In genomic region chr15:83443076-83443847, GRCh38 we compare ENCODE assay signal across 18 cellular contexts. TPM values are rescaled to one million over a fixed set of nuclear protein-coding genes. Genes with fewer than 3 reads are reported as not detected.
DNase-seq lines count a peak whose midpoint lies in the region; ATAC-seq, FAIRE-seq and TF ChIP-seq lines count a peak whose summit lies in the region.
"Had no signal": no experiment of that assay in that cellular context is flagged by ENCODE, and none has a peak within 500 bp of the region (broad histone marks: within the 10 kb centered on the region; RNA-seq: fewer than 3 reads in every experiment).

No MANE protein-coding gene starts in this region.

- POLR2A ChIA-PET in HepG2 (lab: Yijun Ruan, JAX), result no interaction called here

- H3K9me3 Mint-ChIP-seq in activated T-cell treated with anti-CD3 and anti-CD28 coated beads, Interleukin-2, amount 50 U/mL, for 72 hours, result no peaks in the 10 kb centered on the region
- H3K9me3 Mint-ChIP-seq: H9 had no signal

- H3K36me3 ChIP-seq in HepG2 (replicated peaks in 1 of 2; ENCODE audit: control insufficient read depth in 1 of 2, insufficient read depth in 2 of 2, low read length in 2 of 2) (no peaks in the 10 kb centered on the region), right lobe of liver (no peaks in the 10 kb centered on the region)
- H3K36me3 ChIP-seq: BLaER1 had no signal

- CTCF ChIA-PET in HepG2 (lab: Yijun Ruan, JAX; ENCODE audit: low intra/inter-chr PET ratio, low total read pairs), result no interaction called here

- no peak overlapping the region for H3K4me2 ChIP-seq in HepG2 (ENCODE audit: low read depth, low read length)
- H3K4me2 ChIP-seq: BLaER1 had no signal

- no peaks in the 10 kb centered on the region for H3K79me2 ChIP-seq in HepG2 (ENCODE audit: insufficient read depth, low read length)

- no peaks in the 10 kb centered on the region for H3K4me1 ChIP-seq in HepG2 (ENCODE audit: insufficient read depth, low read length)
- H3K4me1 ChIP-seq in right lobe of liver, result peaks cover 0 to 8% (median 0%) of the 10 kb centered on the region in 4 donors

- no peaks in the 10 kb centered on the region for H3K36me3 Mint-ChIP-seq in activated T-cell treated with anti-CD3 and anti-CD28 coated beads, Interleukin-2, amount 50 U/mL, for 72 hours (ENCODE audit: insufficient read depth in 2 of 2)
- H3K36me3 Mint-ChIP-seq: CD14-positive monocyte; CD4-positive, alpha-beta memory T cell had no signal

- no peak overlapping the region for H3K9ac ChIP-seq in HepG2 (ENCODE audit: insufficient read depth, low read depth, low read length)
- H3K9ac ChIP-seq: BLaER1 had no signal

- in situ Hi-C loops in HepG2 (cut with HindIII; ENCODE audit: extremely low pct_ligation_motif_present, low pct_unique_long_range_greater_than_20kb), result no loop called here

- ATAC-seq in HepG2, result no peak
- no peak for ATAC-seq in right lobe of liver
- no peak for ATAC-seq in activated T-cell treated with anti-CD3 and anti-CD28 coated beads, Interleukin-2, amount 50 U/mL, for 72 hours (replicated peaks in 1 of 2)
- ATAC-seq in HG03039 (IDR thresholded peaks at IDR 0.05; ENCODE audit: unreplicated experiment), result no peak
- ATAC-seq: GM12878 had no signal

- no peak for FAIRE-seq in HepG2 (lab: Jason Lieb, UNC)
- FAIRE-seq: GM12878, H1 had no signal

- H3K4me3 Mint-ChIP-seq in activated T-cell treated with anti-CD3 and anti-CD28 coated beads, Interleukin-2, amount 50 U/mL, for 72 hours, result no peak overlapping the region
- H3K4me3 Mint-ChIP-seq: CD4-positive, alpha-beta memory T cell; H9 had no signal

- H3K27me3 Mint-ChIP-seq in activated T-cell treated with anti-CD3 and anti-CD28 coated beads, Interleukin-2, amount 50 U/mL, for 72 hours (ENCODE audit: low read depth), result peaks cover 54% of the 10 kb centered on the region

- no TSS peak for BruUV-seq in HepG2 (replicated peaks; lab: Mats Ljungman, UMichigan)

- TF ChIP-seq EP300 in HepG2 (IDR thresholded peaks at IDR 0.05; ENCODE audit: low read depth in 2 of 2, low read length in 2 of 2) (no peak), HepG2 (CRISPR knock-in tag; IDR thresholded peaks at IDR 0.05; ENCODE audit: borderline replicate concordance) (no peak)

- H2AFZ ChIP-seq in HepG2 (ENCODE audit: low read length), result no peak overlapping the region

- H3K9me3 ChIP-seq in HepG2 (ENCODE audit: low read length), result no peaks in the 10 kb centered on the region
- H3K9me3 ChIP-seq in right lobe of liver, result no peaks in the 10 kb centered on the region

- WGBS in HepG2 (ENCODE audit: low lambda C conversion rate), result 13% methylated on average over 5 of the region's 5 CpGs
- WGBS in right lobe of liver (ENCODE audit: insufficient coverage, low coverage, low lambda C conversion rate, missing lambda C conversion rate), result 77% methylated on average over 5 of the region's 5 CpGs

- no peak for TF ChIP-seq CTCF in HepG2 (CRISPR knock-in tag; IDR thresholded peaks at IDR 0.05)
- TF ChIP-seq CTCF in right lobe of liver (IDR thresholded peaks at IDR 0.05), result no peak

- no peak for TF ChIP-seq POLR2A in HepG2 (IDR thresholded peaks at IDR 0.05; ENCODE audit: insufficient read depth in 1 of 2, low read depth in 2 of 2, low read length in 2 of 2)
- no peak for TF ChIP-seq POLR2A in right lobe of liver (IDR thresholded peaks at IDR 0.05)

- H4K20me1 ChIP-seq in HepG2 (ENCODE audit: insufficient read depth, low read length), result no peaks in the 10 kb centered on the region
- H4K20me1 ChIP-seq: BLaER1 had no signal

- H3K4me3 ChIP-seq in HepG2 (replicated peaks in 1 of 3; ENCODE audit: insufficient read depth in 1 of 3, low read depth in 2 of 3, low read length in 3 of 3) (no peak overlapping the region), right lobe of liver (no peak overlapping the region)
- H3K4me3 ChIP-seq: BLaER1, GM12878 had no signal

- peaks cover 10% of the 10 kb centered on the region for H3K4me1 Mint-ChIP-seq in activated T-cell treated with anti-CD3 and anti-CD28 coated beads, Interleukin-2, amount 50 U/mL, for 72 hours (ENCODE audit: low read depth)

- no peak overlapping the region for H3K27ac Mint-ChIP-seq in activated T-cell treated with anti-CD3 and anti-CD28 coated beads, Interleukin-2, amount 50 U/mL, for 72 hours
- H3K27ac Mint-ChIP-seq: CD14-positive monocyte; CD4-positive, alpha-beta memory T cell; H9 had no signal

- H3K27ac ChIP-seq in HepG2 (ENCODE audit: extremely low read length, insufficient read depth, low read length) (no peak overlapping the region), right lobe of liver (no peak overlapping the region)
- H3K27ac ChIP-seq: BLaER1 had no signal

- intact Hi-C loops in HepG2 (cut with micrococcal nuclease; ENCODE audit: unreplicated experiment), result no loop called here
- intact Hi-C loops in right lobe of liver (cut with DNase I), result no loop called here

- no peak for TF ChIP-seq RAD21 in HepG2 (CRISPR knock-in tag; IDR thresholded peaks at IDR 0.05)

- DNase-seq in HepG2 (ENCODE audit: low spot score) (no peak), right lobe of liver (no peak), RPMI7951 (ENCODE audit: low read depth) (peak; percentile 16), islet precursor cell (peak; percentile 77), NCI-H1436 treated with DMSO at 0.1 percent for 48 hours (lab: John Stamatoyannopoulos, UW) (no peak)
- DNase-seq in activated T-cell treated with anti-CD3 and anti-CD28 coated beads, Interleukin-2, amount 50 U/mL, for 72 hours, result no peak
- DNase-seq: 8988T; CD4-positive, alpha-beta memory T cell; DMS153; DMS79; H9 had no signal

- H3K27me3 ChIP-seq in HepG2 (ENCODE audit: control insufficient read depth in 1 of 2, insufficient read depth in 2 of 2, low read length in 2 of 2) (peaks cover 2 to 8% of the 10 kb centered on the region in 2 experiments; a peak in 1 of 5 replicates), right lobe of liver (no peaks in the 10 kb centered on the region)

TF ChIP-seq in HepG2, 621 proteins besides CTCF, POLR2A, EP300 and RAD21:
- peak; percentile 85 for TF ChIP-seq LCORL (IDR thresholded peaks at IDR 0.05)
- no peak for TF ChIP-seq LCORL (CRISPR knock-in tag; IDR thresholded peaks at IDR 0.05)
- TF ChIP-seq ZSCAN31 (CRISPR knock-in tag; IDR thresholded peaks at IDR 0.05; ENCODE audit: low read depth), result no peak

RNA-seq across cellular contexts. Expression of gene SH3GL3, which starts 3.9 kb away (rescaled TPM):
- total RNA-seq in HepG2 (2016; rRNA removed; fragmentation: Illumina TruSeq; extraction: Trizol) (not detected in 2 replicates), right lobe of liver (not detected)
- not detected in 2 replicates for total RNA-seq in HepG2 (2016; cell fraction: cytosol; rRNA removed; fragmentation: Illumina TruSeq; extraction: Trizol; ENCODE audit: low read depth)
- not detected in 2 replicates for total RNA-seq in HepG2 (2016; cell fraction: insoluble cytoplasmic fraction; rRNA removed; fragmentation: Illumina TruSeq; extraction: Trizol)
- total RNA-seq in HepG2 (2016; cell fraction: membrane; rRNA removed; fragmentation: Illumina TruSeq; extraction: Trizol), result not detected in 2 replicates
- total RNA-seq in HepG2 (2016; cell fraction: nucleus; rRNA removed; fragmentation: Illumina TruSeq; extraction: Trizol), result not detected in 2 replicates
- polyA plus RNA-seq in HepG2 (2011; rRNA removed), result not detected in 2 replicates
- polyA plus RNA-seq in HepG2 (2011; cell fraction: cytosol; rRNA removed), result not detected in 2 replicates
- not detected in 2 replicates for polyA plus RNA-seq in HepG2 (2011; cell fraction: nucleus; rRNA removed)
- not detected in 2 replicates for polyA plus RNA-seq in HepG2 (2012)
- polyA plus RNA-seq in HepG2 (2016; cell fraction: cytosol; fragmentation: Illumina TruSeq; extraction: Trizol; ENCODE audit: low read depth), result not detected in 2 replicates
- polyA plus RNA-seq in HepG2 (2016; cell fraction: insoluble cytoplasmic fraction; fragmentation: Illumina TruSeq; extraction: Trizol; ENCODE audit: low read depth), result not detected in 2 replicates
- not detected in 2 replicates for polyA plus RNA-seq in HepG2 (2016; cell fraction: membrane; fragmentation: Illumina TruSeq; extraction: Trizol; ENCODE audit: low read depth)
- not detected in 2 replicates for polyA plus RNA-seq in HepG2 (2016; cell fraction: nucleus; fragmentation: Illumina TruSeq; extraction: Trizol; ENCODE audit: insufficient read depth, low read depth)
- polyA minus RNA-seq in HepG2 (2011; rRNA and poly(A)+ RNA removed; ENCODE audit: low replicate concordance), result not detected in 2 replicates
- polyA minus RNA-seq in HepG2 (2011; cell fraction: cytosol; rRNA and poly(A)+ RNA removed), result not detected in 2 replicates
- polyA minus RNA-seq in HepG2 (2011; cell fraction: nucleus; rRNA and poly(A)+ RNA removed), result not detected in 2 replicates
- total RNA-seq in RPMI7951 (2014; rRNA removed; shearing (Covaris generic)), result 0.24 TPM in 1 of 2 replicates, not detected in the other
- total RNA-seq in activated T-cell treated with anti-CD3 and anti-CD28 coated beads, Interleukin-2, amount 50 U/mL, for 72 hours, result under 1 TPM in 1 of 2 donors, not detected in 1; 0.19 TPM
- total RNA-seq: CD4-positive, alpha-beta memory T cell; G401; GM12878 had no signal
- polyA plus RNA-seq: AG04450, CD14-positive monocyte, GM12878 had no signal

Comparison
In these comparisons a context has a peak if more than half of its experiments do, and no peak if none do; other contexts are left out.
1. DNase-seq: peak in RPMI7951 (single experiment) and islet precursor cell (single experiment); none in HepG2 (single experiment), right lobe of liver (0 of 3), activated T-cell treated with anti-CD3 and anti-CD28 coated beads, Interleukin-2, amount 50 U/mL, for 72 hours (0 of 2) and NCI-H1436 treated with DMSO at 0.1 percent for 48 hours (single experiment).